25 cellular contexts compared by ENCODE assay signal in the genomic region with DNA sequence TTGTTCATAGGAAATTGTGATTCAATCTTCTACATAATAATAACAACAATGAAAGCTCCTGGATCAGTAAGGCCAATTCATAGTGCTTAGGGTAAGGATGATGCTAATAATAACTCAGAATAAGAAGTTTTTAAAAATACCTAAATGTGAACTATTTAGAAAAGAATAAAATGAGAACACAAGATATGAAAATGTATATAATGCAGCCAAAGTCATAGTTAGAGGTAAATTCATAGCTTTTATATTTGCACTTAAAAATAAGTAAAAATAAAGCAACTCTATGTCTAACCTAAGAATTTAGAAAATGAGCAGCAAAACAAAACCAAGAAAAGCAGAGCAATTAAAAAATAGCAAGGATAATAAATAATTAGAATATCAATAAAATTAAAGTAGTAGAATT. TPM values are rescaled to one million over a fixed set of nuclear protein-coding genes. Genes with fewer than 3 reads are reported as not detected.
DNase-seq lines count a peak whose midpoint lies in the region; ATAC-seq, FAIRE-seq and TF ChIP-seq lines count a peak whose summit lies in the region.
"Had no signal": no experiment of that assay in that cellular context is flagged by ENCODE, and none has a peak within 500 bp of the region (broad histone marks: within the 10 kb centered on the region; RNA-seq: fewer than 3 reads in every experiment).

No MANE protein-coding gene starts in this region.

- H3K4me3 ChIP-seq in Karpas-422 (ENCODE audit: low read length) (no peak overlapping the region), K562 (no peak overlapping the region), esophagus squamous epithelium (no peak overlapping the region)
- H3K4me3 ChIP-seq: A549; BLaER1 treated with 17β-estradiol and CSF1 and Interleukin-3, amounts not matched to agents 10 nM and 100 nM; GM12878; GM23338; HAP-1 had no signal

- intact Hi-C loops in K562 (cut with micrococcal nuclease) (no loop called here), esophagus squamous epithelium (cut with DNase I) (no loop called here)

- H3K27me3 ChIP-seq in Karpas-422 (ENCODE audit: low read length): no peaks in the 10 kb centered on the region; the same call in 1 of the 2 replicates
- H3K27me3 ChIP-seq in K562 (ENCODE audit: control insufficient read depth in 2 of 2, insufficient read depth in 2 of 2, low read length in 2 of 2): no peaks in the 10 kb centered on the region
- H3K27me3 ChIP-seq in esophagus squamous epithelium: no peaks in the 10 kb centered on the region
- H3K27me3 ChIP-seq: BE2C; BLaER1 treated with 17β-estradiol and CSF1 and Interleukin-3, amounts not matched to agents 10 nM and 100 nM had no signal

- TF ChIP-seq EP300 in K562 (IDR thresholded peaks at IDR 0.05; ENCODE audit: low read length): no peak

- H3K9ac ChIP-seq in Karpas-422 (ENCODE audit: low read length) (no peak overlapping the region), K562 (ENCODE audit: insufficient read depth in 1 of 2, low read depth in 2 of 2, low read length in 2 of 2) (no peak overlapping the region)
- H3K9ac ChIP-seq: BLaER1 treated with 17β-estradiol and CSF1 and Interleukin-3, amounts not matched to agents 10 nM and 100 nM had no signal

- H3K9me2 ChIP-seq in Karpas-422 (replicated peaks; ENCODE audit: insufficient read depth, low read length): no peaks in the 10 kb centered on the region

- H3K27ac ChIP-seq in Karpas-422 (ENCODE audit: low read length) (no peak overlapping the region), K562 (ENCODE audit: extremely low read depth, low read depth, low read length) (no peak overlapping the region), esophagus squamous epithelium (no peak overlapping the region)
- H3K27ac ChIP-seq: 22Rv1; A549; BLaER1 treated with 17β-estradiol and CSF1 and Interleukin-3, amounts not matched to agents 10 nM and 100 nM had no signal

- TF ChIP-seq POLR2A in K562 (conservative IDR thresholded peaks at IDR 0.05): no peak
- no peak for TF ChIP-seq POLR2A in esophagus squamous epithelium (IDR thresholded peaks at IDR 0.05)

- TF ChIP-seq CTCF in K562 (IDR thresholded peaks at IDR 0.05 in 2 of 3, conservative IDR thresholded peaks at IDR 0.05 in 1 of 3; ENCODE audit: insufficient read depth in 2 of 3, low read depth in 1 of 3, low read length in 3 of 3) (no peak), esophagus squamous epithelium (IDR thresholded peaks at IDR 0.05) (no peak)

- CTCF ChIA-PET in K562 (lab: Yijun Ruan, JAX; ENCODE audit: low intra/inter-chr PET ratio): no interaction called here

- no peaks in the 10 kb centered on the region for H3K79me2 ChIP-seq in Karpas-422 (ENCODE audit: low read length)
- no peaks in the 10 kb centered on the region for H3K79me2 ChIP-seq in K562 (ENCODE audit: control insufficient read depth, insufficient read depth, low read length)

- H3K4me2 ChIP-seq in Karpas-422 (ENCODE audit: low read depth, low read length, poor library complexity, severe bottlenecking) (no peak overlapping the region), K562 (ENCODE audit: insufficient read depth, low read length) (no peak overlapping the region)
- H3K4me2 ChIP-seq: A549; BLaER1 treated with 17β-estradiol and CSF1 and Interleukin-3, amounts not matched to agents 10 nM and 100 nM; GM23338 had no signal

- TF ChIP-seq RAD21 in K562 (CRISPR knock-in tag; conservative IDR thresholded peaks at IDR 0.05 in 1 of 2, IDR thresholded peaks at IDR 0.05 in 1 of 2): no peak

- BruUV-seq in K562 (replicated peaks; lab: Mats Ljungman, UMichigan): no TSS peak

- H3K9me3 ChIP-seq in Karpas-422 (ENCODE audit: low read length) (peaks cover 6% of the 10 kb centered on the region; the same call in 1 of the 2 replicates), K562 (replicated peaks; ENCODE audit: control insufficient read depth, insufficient read depth, low read depth, low read length) (0 out of 2 replicates have a peak, but pooled peaks cover 2% of the 10 kb centered on the region), esophagus squamous epithelium (peaks cover 0 to 14% (median 0%) of the 10 kb centered on the region in 3 donors)
- H3K9me3 ChIP-seq: BE2C had no signal

- FAIRE-seq in A204.1 (lab: Jason Lieb, UNC): peak; percentile 58
- FAIRE-seq in K562 (lab: Jason Lieb, UNC): no peak
- peak; percentile 29 for FAIRE-seq in endometrium (lab: Jason Lieb, UNC)
- FAIRE-seq: A549, GM12878, GM19239, H54 had no signal

- no peak overlapping the region for H2AFZ ChIP-seq in Karpas-422 (ENCODE audit: low read length)
- no peak overlapping the region for H2AFZ ChIP-seq in K562 (ENCODE audit: low read depth, low read length)
- H2AFZ ChIP-seq: GM23338 had no signal

- H3K4me1 ChIP-seq in Karpas-422 (ENCODE audit: low read length): no peaks in the 10 kb centered on the region
- H3K4me1 ChIP-seq in K562 (replicated peaks in 1 of 2; ENCODE audit: control insufficient read depth in 2 of 2, insufficient read depth in 2 of 2, low read length in 2 of 2): no peaks in the 10 kb centered on the region; a peak in 1 of 5 replicates
- peaks cover 16 to 38% (median 19%) of the 10 kb centered on the region in 3 donors for H3K4me1 ChIP-seq in esophagus squamous epithelium
- H3K4me1 ChIP-seq: BE2C, HAP-1 had no signal

- H3K9me1 ChIP-seq in K562 (ENCODE audit: control insufficient read depth, insufficient read depth, low read length): no peaks in the 10 kb centered on the region

- ATAC-seq in K562 (no peak), HG02840 (IDR thresholded peaks at IDR 0.05; ENCODE audit: low FRiP score, unreplicated experiment) (no peak)
- ATAC-seq: A549, GM12878, GM23338 had no signal

- in situ Hi-C loops in K562 (cut with MboI): no loop called here

- POLR2A ChIA-PET in K562 (lab: Yijun Ruan, JAX): no interaction called here

- H3K36me3 ChIP-seq in Karpas-422 (ENCODE audit: insufficient read depth, low read length) (no peaks in the 10 kb centered on the region), K562 (ENCODE audit: control insufficient read depth, insufficient read depth, low read length) (no peaks in the 10 kb centered on the region), esophagus squamous epithelium (no peaks in the 10 kb centered on the region)
- H3K36me3 ChIP-seq: BE2C, HAP-1 had no signal

- peak; percentile 2 for DNase-seq in Karpas-422
- no peak for DNase-seq in K562 (ENCODE audit: extremely low read depth in 1 of 4, low spot score in 3 of 4)
- DNase-seq in stimulated activated CD4-positive, alpha-beta T cell treated with anti-CD3 and anti-CD28 coated beads, Interleukin-4, amount 100 ng/mL, for 24 hours: no peak
- DNase-seq in esophagus squamous epithelium (lab: John Stamatoyannopoulos, UW): no peak
- DNase-seq in COLO668 (lab: John Stamatoyannopoulos, UW; ENCODE audit: unreplicated experiment): no peak
- DNase-seq: ACHN; AML-193; BE2C; Calu3; CD4-positive, alpha-beta T cell; CD8-positive, alpha-beta memory T cell; COR-L47; DND-41; GDM1 had no signal

- H4K20me1 ChIP-seq in Karpas-422 (ENCODE audit: insufficient read depth, low read depth, low read length) (no peaks in the 10 kb centered on the region), K562 (replicated peaks; ENCODE audit: control insufficient read depth, insufficient read depth, low read length) (no peaks in the 10 kb centered on the region)
- H4K20me1 ChIP-seq: BLaER1 treated with 17β-estradiol and CSF1 and Interleukin-3, amounts not matched to agents 10 nM and 100 nM had no signal

TF ChIP-seq in K562, 482 proteins besides CTCF, POLR2A, EP300 and RAD21:
- TF ChIP-seq NR2F6 (CRISPR knock-in tag; IDR thresholded peaks at IDR 0.05) (no peak), SMARCB1 (IDR thresholded peaks at IDR 0.05; ENCODE audit: insufficient read length, low read depth) (no peak), RBM25 (IDR thresholded peaks at IDR 0.05; ENCODE audit: low read depth, low read length, severe bottlenecking) (peak; percentile 34)
- TF ChIP-seq, protein P1, sequence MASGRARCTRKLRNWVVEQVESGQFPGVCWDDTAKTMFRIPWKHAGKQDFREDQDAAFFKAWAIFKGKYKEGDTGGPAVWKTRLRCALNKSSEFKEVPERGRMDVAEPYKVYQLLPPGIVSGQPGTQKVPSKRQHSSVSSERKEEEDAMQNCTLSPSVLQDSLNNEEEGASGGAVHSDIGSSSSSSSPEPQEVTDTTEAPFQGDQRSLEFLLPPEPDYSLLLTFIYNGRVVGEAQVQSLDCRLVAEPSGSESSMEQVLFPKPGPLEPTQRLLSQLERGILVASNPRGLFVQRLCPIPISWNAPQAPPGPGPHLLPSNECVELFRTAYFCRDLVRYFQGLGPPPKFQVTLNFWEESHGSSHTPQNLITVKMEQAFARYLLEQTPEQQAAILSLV (tag; IDR thresholded peaks at IDR 0.05): no peak

RNA-seq across cellular contexts. Expression of gene JUN, which starts 43.5 kb away (rescaled TPM):
- total RNA-seq in Karpas-422 (2014; rRNA removed; shearing (Covaris generic); ENCODE audit: low replicate concordance): 2.1 and 5.4 TPM in 2 replicates
- 8.9 and 23.5 TPM in 2 replicates for total RNA-seq in K562 (2011; cell fraction: chromatin; rRNA removed; ENCODE audit: low replicate concordance)
- total RNA-seq in K562 (2011; cell fraction: nucleolus; rRNA removed): 30.7 and 36.9 TPM in 2 replicates
- total RNA-seq in K562 (2011; cell fraction: nucleoplasm; rRNA removed): 14.8 and 18.0 TPM in 2 replicates
- total RNA-seq in K562 (2014; rRNA removed): 23.4 and 24.4 TPM in 2 replicates
- 3.4 and 3.8 TPM in 2 replicates for total RNA-seq in K562 (2014; rRNA removed; fragmentation: Illumina TruSeq; extraction: Trizol)
- total RNA-seq in K562 (2015; rRNA removed; fragmentation: Illumina TruSeq; extraction: Trizol): 3.6 and 4.0 TPM in 2 replicates
- 19.7 and 24.0 TPM in 2 replicates for total RNA-seq in K562 (2021)
- polyA plus RNA-seq in K562 (2011; rRNA removed): 4.0 and 9.1 TPM in 2 replicates
- 8.2 and 13.9 TPM in 2 replicates for polyA plus RNA-seq in K562 (2011; cell fraction: cytosol; rRNA removed)
- 10.6 and 11.1 TPM in 2 replicates for polyA plus RNA-seq in K562 (2011; cell fraction: nucleus; rRNA removed)
- polyA plus RNA-seq in K562 (2012): 14.2 and 22.4 TPM in 2 replicates
- polyA plus RNA-seq in K562 (2014; fragmentation: Illumina TruSeq; extraction: Trizol): 5.9 and 7.6 TPM in 2 replicates
- polyA plus RNA-seq in K562 (2014; fragmentation: Nextera tagmentation; extraction: Ambion mirVana): under 1 TPM; 0.32 TPM
- polyA plus RNA-seq in K562 (2014; rRNA removed): 16.4 and 20.1 TPM in 2 replicates
- polyA minus RNA-seq in K562 (2011; rRNA and poly(A)+ RNA removed): 4.5 and 6.3 TPM in 2 replicates
- 9.5 and 12.7 TPM in 2 replicates for polyA minus RNA-seq in K562 (2011; cell fraction: cytosol; rRNA and poly(A)+ RNA removed)
- polyA minus RNA-seq in K562 (2011; cell fraction: nucleus; rRNA and poly(A)+ RNA removed): 19.7 and 31.5 TPM in 2 replicates
- 100 to 1,000 TPM in 1 of 4 donors, 10 to 100 TPM in 3; 48.5 to 128 (median 66.1) TPM for total RNA-seq in esophagus squamous epithelium
